Comparison of ENCODE assay signal across 27 cellular contexts in genomic region chr14:68333265-68333664, GRCh38.
A peak's percentile ranks its signal among the peaks of the same experiment; 100 is the strongest.
DNase-seq lines count a peak whose midpoint lies in the region; ATAC-seq and TF ChIP-seq lines count a peak whose summit lies in the region.
"Had no signal": no experiment of that assay in that cellular context is flagged by ENCODE, and none has a peak within 500 bp of the region (broad histone marks: within the 10 kb centered on the region; RNA-seq: fewer than 3 reads in every experiment).

No MANE protein-coding gene starts in this region.

- no peaks in the 10 kb centered on the region for H3K9me2 ChIP-seq in SU-DHL-6 (replicated peaks; ENCODE audit: insufficient read depth, low read length)
- H3K9me2 ChIP-seq: SK-N-SH had no signal

- no peaks in the 10 kb centered on the region for H3K36me3 ChIP-seq in SU-DHL-6 (ENCODE audit: low read length)
- no peaks in the 10 kb centered on the region for H3K36me3 ChIP-seq in lower lobe of right lung
- H3K36me3 ChIP-seq: colonic mucosa, tibial artery had no signal

- no peaks in the 10 kb centered on the region for H3K27me3 Mint-ChIP-seq in progenitor cell of endocrine pancreas
- H3K27me3 Mint-ChIP-seq: activated CD4-positive, alpha-beta memory T cell treated with anti-CD3 and anti-CD28 coated beads, Interleukin-2, amount 10 ng/mL, durations not matched to agents 7 days and 5 days; activated naive CD8-positive, alpha-beta T cell treated with anti-CD3 and anti-CD28 coated beads, Interleukin-2, amount 50 U/mL, for 24 hours; effector memory CD8-positive, alpha-beta T cell; stimulated activated naive CD8-positive, alpha-beta T cell treated with anti-CD3 and anti-CD28 coated beads, Interleukin-15, Interleukin-2, amounts not matched to agents 100 ng/mL and 50 ng/mL, for 24 hours had no signal

- intact Hi-C loops in lower lobe of right lung (cut with DNase I): no loop called here

- no peak for TF ChIP-seq CTCF in SU-DHL-6 (IDR thresholded peaks at IDR 0.05; ENCODE audit: insufficient read depth, low read length, poor library complexity, severe bottlenecking)
- TF ChIP-seq CTCF in progenitor cell of endocrine pancreas (IDR thresholded peaks at IDR 0.05; ENCODE audit: unreplicated experiment): no peak
- TF ChIP-seq CTCF in lower lobe of right lung (IDR thresholded peaks at IDR 0.05): no peak

- H3K4me3 ChIP-seq in SU-DHL-6 (ENCODE audit: insufficient read depth, low read length, poor library complexity, severe bottlenecking) (no peak overlapping the region), lower lobe of right lung (no peak overlapping the region)
- H3K4me3 ChIP-seq: colonic mucosa, lung, tibial artery had no signal

- no peaks in the 10 kb centered on the region for H3K79me2 ChIP-seq in SU-DHL-6 (ENCODE audit: insufficient read depth, low read length)

- H3K27me3 ChIP-seq in SU-DHL-6 (ENCODE audit: low read length) (no peaks in the 10 kb centered on the region), lower lobe of right lung (ENCODE audit: low read depth) (no peaks in the 10 kb centered on the region)
- H3K27me3 ChIP-seq: colonic mucosa, tibial artery had no signal

- DNase-seq in progenitor cell of endocrine pancreas (ENCODE audit: low spot score, unreplicated experiment): no peak
- DNase-seq in lower lobe of right lung: no peak
- no peak for DNase-seq in NCI-H2171 (lab: John Stamatoyannopoulos, UW)
- no peak for DNase-seq in HK-2 (ENCODE audit: unreplicated experiment)
- DNase-seq: activated CD4-positive, alpha-beta memory T cell treated with anti-CD3 and anti-CD28 coated beads, Interleukin-2, amount 10 ng/mL, durations not matched to agents 7 days and 5 days; activated gamma-delta T cell; activated naive CD8-positive, alpha-beta T cell treated with anti-CD3 and anti-CD28 coated beads, Interleukin-2, amount 50 U/mL, for 24 hours; colonic mucosa; COR-L47; DMS79; effector memory CD8-positive, alpha-beta T cell; HCEC 1CT; hippocampal formation; KG1; NCI-H1930; NCI-H226; SK-N-SH; stimulated activated CD4-positive, alpha-beta T cell treated with anti-CD3 and anti-CD28 coated beads, Interleukin-4, amount 100 ng/mL, for 24 hours; T-helper 9 cell; tibial artery had no signal

- peaks cover 8% of the 10 kb centered on the region; the same call in 1 of the 2 replicates for H3F3A ChIP-seq in SU-DHL-6 (ENCODE audit: insufficient read depth)

- peak overlapping the region; percentile 3 for H3K4me2 ChIP-seq in SU-DHL-6 (ENCODE audit: low read depth, low read length, poor library complexity, severe bottlenecking)
- H3K4me2 ChIP-seq: SK-N-SH had no signal

- H4K20me1 ChIP-seq in SU-DHL-6 (ENCODE audit: low read depth, low read length): no peaks in the 10 kb centered on the region

- H3K27ac Mint-ChIP-seq in progenitor cell of endocrine pancreas: peak overlapping the region; percentile 59
- H3K27ac Mint-ChIP-seq: activated CD4-positive, alpha-beta memory T cell treated with anti-CD3 and anti-CD28 coated beads, Interleukin-2, amount 10 ng/mL, durations not matched to agents 7 days and 5 days; activated naive CD8-positive, alpha-beta T cell treated with anti-CD3 and anti-CD28 coated beads, Interleukin-2, amount 50 U/mL, for 24 hours; stimulated activated naive CD8-positive, alpha-beta T cell treated with anti-CD3 and anti-CD28 coated beads, Interleukin-15, Interleukin-2, amounts not matched to agents 100 ng/mL and 50 ng/mL, for 24 hours had no signal

- H3K36me3 Mint-ChIP-seq in progenitor cell of endocrine pancreas (ENCODE audit: insufficient read depth): no peaks in the 10 kb centered on the region

- no peak overlapping the region for H2AFZ ChIP-seq in SU-DHL-6 (ENCODE audit: low read depth, low read length, severe bottlenecking)

- H3K27ac ChIP-seq in SU-DHL-6 (ENCODE audit: low read depth, low read length): no peak overlapping the region
- no peak overlapping the region for H3K27ac ChIP-seq in lower lobe of right lung
- H3K27ac ChIP-seq: colonic mucosa, tibial artery had no signal

- peak; percentile 45 for ATAC-seq in GM18498 (IDR thresholded peaks at IDR 0.05; ENCODE audit: unreplicated experiment)
- peak; percentile 47 for ATAC-seq in HG02938 (IDR thresholded peaks at IDR 0.05; ENCODE audit: unreplicated experiment)
- no peak for ATAC-seq in lower lobe of right lung
- ATAC-seq in HG03095 (IDR thresholded peaks at IDR 0.05; ENCODE audit: unreplicated experiment): no peak
- ATAC-seq: activated naive CD8-positive, alpha-beta T cell treated with anti-CD3 and anti-CD28 coated beads, Interleukin-2, amount 50 U/mL, for 24 hours; effector memory CD8-positive, alpha-beta T cell; esophagus mucosa had no signal

- H3K4me3 Mint-ChIP-seq in progenitor cell of endocrine pancreas (ENCODE audit: low read depth): no peak overlapping the region
- H3K4me3 Mint-ChIP-seq: activated CD4-positive, alpha-beta memory T cell treated with anti-CD3 and anti-CD28 coated beads, Interleukin-2, amount 10 ng/mL, durations not matched to agents 7 days and 5 days; activated naive CD8-positive, alpha-beta T cell treated with anti-CD3 and anti-CD28 coated beads, Interleukin-2, amount 50 U/mL, for 24 hours; effector memory CD8-positive, alpha-beta T cell; stimulated activated naive CD8-positive, alpha-beta T cell treated with anti-CD3 and anti-CD28 coated beads, Interleukin-15, Interleukin-2, amounts not matched to agents 100 ng/mL and 50 ng/mL, for 24 hours had no signal

- peaks cover 12% of the 10 kb centered on the region for H3K4me1 Mint-ChIP-seq in progenitor cell of endocrine pancreas (ENCODE audit: low read depth)

- H3K9ac ChIP-seq in SU-DHL-6 (ENCODE audit: low read length): no peak overlapping the region
- H3K9ac ChIP-seq: SK-N-SH had no signal

- no peaks in the 10 kb centered on the region for H3K4me1 ChIP-seq in lower lobe of right lung
- H3K4me1 ChIP-seq: colonic mucosa had no signal

- H3K9me3 Mint-ChIP-seq in progenitor cell of endocrine pancreas (ENCODE audit: low read depth): no peaks in the 10 kb centered on the region
- H3K9me3 Mint-ChIP-seq: activated CD4-positive, alpha-beta memory T cell treated with anti-CD3 and anti-CD28 coated beads, Interleukin-2, amount 10 ng/mL, durations not matched to agents 7 days and 5 days; activated naive CD8-positive, alpha-beta T cell treated with anti-CD3 and anti-CD28 coated beads, Interleukin-2, amount 50 U/mL, for 24 hours; effector memory CD8-positive, alpha-beta T cell; stimulated activated naive CD8-positive, alpha-beta T cell treated with anti-CD3 and anti-CD28 coated beads, Interleukin-15, Interleukin-2, amounts not matched to agents 100 ng/mL and 50 ng/mL, for 24 hours had no signal

- H3K9me3 ChIP-seq in SU-DHL-6 (ENCODE audit: insufficient read depth, low read length): no peaks in the 10 kb centered on the region
- no peaks in the 10 kb centered on the region for H3K9me3 ChIP-seq in lower lobe of right lung
- H3K9me3 ChIP-seq: colonic mucosa, SK-N-SH, tibial artery had no signal

Comparison
In these comparisons a context has a peak if more than half of its experiments do, and no peak if none do; other contexts are left out.
1. ATAC-seq: peak in GM18498 (single experiment) and HG02938 (single experiment); none in lower lobe of right lung (0 of 2) and HG03095 (single experiment).